ENCODE assay signal across 8 cellular contexts in the genomic region with DNA sequence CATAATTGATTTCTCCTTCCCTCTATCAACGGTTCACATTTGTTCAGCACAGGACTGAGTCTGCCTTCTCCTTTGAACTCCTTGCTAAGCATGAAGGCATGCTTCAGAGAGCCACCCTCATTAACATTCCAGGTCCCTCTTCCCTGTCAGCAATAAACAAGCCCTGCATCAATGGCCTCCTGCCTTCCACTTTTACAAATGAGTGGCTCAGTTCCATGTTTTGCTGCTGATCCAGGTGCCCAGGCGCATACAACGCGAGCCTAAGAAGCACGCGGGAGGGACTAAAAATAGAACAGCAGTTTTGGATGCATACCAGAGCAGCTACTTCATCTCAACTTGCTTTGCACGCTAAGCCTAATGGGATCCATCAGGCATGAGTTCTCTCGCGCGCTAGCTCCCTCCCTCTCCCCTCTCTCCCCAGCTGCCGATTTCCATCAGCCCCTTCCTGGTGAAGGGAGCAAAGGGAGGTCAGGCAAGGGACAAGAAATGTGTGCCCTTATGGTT. TPM values are rescaled to one million over a fixed set of nuclear protein-coding genes. Genes with fewer than 3 reads are reported as not detected.
DNase-seq lines count a peak whose midpoint lies in the region; ATAC-seq and TF ChIP-seq lines count a peak whose summit lies in the region.

No MANE protein-coding gene starts in this region.

- ATAC-seq in left ventricle myocardium superior, result peak; percentile 95
- no peak for ATAC-seq in activated CD8-positive, alpha-beta memory T cell treated with anti-CD3 and anti-CD28 coated beads, Interleukin-2, amount 10 ng/mL, durations not matched to agents 7 days and 5 days

- no peaks in the 10 kb centered on the region for H3K27me3 Mint-ChIP-seq in activated CD8-positive, alpha-beta memory T cell treated with anti-CD3 and anti-CD28 coated beads, Interleukin-2, amount 10 ng/mL, durations not matched to agents 7 days and 5 days

- TF ChIP-seq RAD21 in Ishikawa (IDR thresholded peaks at IDR 0.05; ENCODE audit: low read depth), result no peak

- H3K27me3 ChIP-seq in ACC112 (ENCODE audit: insufficient read depth, low read length), result no peaks in the 10 kb centered on the region
- H3K27me3 ChIP-seq in adrenal gland, result no peaks in the 10 kb centered on the region

- intact Hi-C loops in adrenal gland (cut with DNase I), result no loop called here
- intact Hi-C loops in left ventricle myocardium superior (cut with micrococcal nuclease), result no loop called here

- no peaks in the 10 kb centered on the region for H3K79me2 ChIP-seq in ACC112 (ENCODE audit: control insufficient read depth, insufficient read depth, low read length, unreplicated experiment)

- peak overlapping the region; percentile 78 for H2AFZ ChIP-seq in ACC112 (ENCODE audit: low read length, unreplicated experiment)

- H3K9me3 Mint-ChIP-seq in activated CD8-positive, alpha-beta memory T cell treated with anti-CD3 and anti-CD28 coated beads, Interleukin-2, amount 10 ng/mL, durations not matched to agents 7 days and 5 days (ENCODE audit: low read depth), result no peaks in the 10 kb centered on the region

- no peak overlapping the region for H3K27ac Mint-ChIP-seq in activated CD8-positive, alpha-beta memory T cell treated with anti-CD3 and anti-CD28 coated beads, Interleukin-2, amount 10 ng/mL, durations not matched to agents 7 days and 5 days

- DNase-seq in adrenal gland (peak; percentile 57 to 89 (median 84)), left ventricle myocardium superior (peak; percentile 70), pulmonary artery endothelial cell (ENCODE audit: low read depth, low spot score) (peak; percentile 70), MV-4-11 (lab: John Stamatoyannopoulos, UW) (no peak)
- DNase-seq in effector CD8-positive, alpha-beta T cell (lab: John Stamatoyannopoulos, UW), result no peak
- no peak for DNase-seq in activated CD8-positive, alpha-beta memory T cell treated with anti-CD3 and anti-CD28 coated beads, Interleukin-2, amount 10 ng/mL, durations not matched to agents 7 days and 5 days

- H3K27ac ChIP-seq in ACC112 (ENCODE audit: low read depth, low read length) (peak overlapping the region; percentile 59), adrenal gland (peak overlapping the region in 4 of 5 donors; percentile 75 to 88 (median 80))

- H3K9me3 ChIP-seq in adrenal gland (replicated peaks in 1 of 3), result no peaks in the 10 kb centered on the region

- TF ChIP-seq EP300 in Ishikawa (IDR thresholded peaks at IDR 0.05; ENCODE audit: borderline replicate concordance), result peak; percentile 71

- H3K4me1 ChIP-seq in ACC112 (ENCODE audit: control insufficient read depth, insufficient read depth, low read length, unreplicated experiment), result peaks cover 39% of the 10 kb centered on the region
- H3K4me1 ChIP-seq in adrenal gland (replicated peaks in 1 of 2), result peaks cover 19 to 28% of the 10 kb centered on the region in 2 donors

- H3K36me3 Mint-ChIP-seq in activated CD8-positive, alpha-beta memory T cell treated with anti-CD3 and anti-CD28 coated beads, Interleukin-2, amount 10 ng/mL, durations not matched to agents 7 days and 5 days, result no peaks in the 10 kb centered on the region

- H3K4me3 ChIP-seq in ACC112 (ENCODE audit: low read depth, low read length), result peak overlapping the region; percentile 26; the same call in 1 of the 2 replicates
- peak overlapping the region in 1 of 4 donors; percentile 22 for H3K4me3 ChIP-seq in adrenal gland

- CTCF ChIA-PET in activated CD8-positive, alpha-beta memory T cell treated with anti-CD3 and anti-CD28 coated beads, Interleukin-2, amount 10 ng/mL, durations not matched to agents 7 days and 5 days (lab: Charles Lee), result interaction anchor here (1.1 kb wide), 1 partner anchor 74 kb away, joined by 4 read pairs; no protein-coding TSS in a partner anchor

- H3K36me3 ChIP-seq in ACC112 (ENCODE audit: insufficient read depth, low read length) (no peaks in the 10 kb centered on the region), adrenal gland (replicated peaks in 1 of 2) (no peaks in the 10 kb centered on the region)

- TF ChIP-seq POLR2A in adrenal gland (IDR thresholded peaks at IDR 0.05), result peak in 1 of 2 donors; percentile 63

- no peak for TF ChIP-seq CTCF in adrenal gland (IDR thresholded peaks at IDR 0.05)

- 10 to 19% (median 12%) methylated on average over 11 of the region's 11 CpGs for WGBS in adrenal gland, 4 donors

- no peak overlapping the region for H3K4me3 Mint-ChIP-seq in activated CD8-positive, alpha-beta memory T cell treated with anti-CD3 and anti-CD28 coated beads, Interleukin-2, amount 10 ng/mL, durations not matched to agents 7 days and 5 days

- no peaks in the 10 kb centered on the region for H3K4me1 Mint-ChIP-seq in activated CD8-positive, alpha-beta memory T cell treated with anti-CD3 and anti-CD28 coated beads, Interleukin-2, amount 10 ng/mL, durations not matched to agents 7 days and 5 days

TF ChIP-seq in Ishikawa, 13 proteins besides CTCF, POLR2A, EP300 and RAD21:
- no peak for TF ChIP-seq ZBTB7A (IDR thresholded peaks at IDR 0.05; ENCODE audit: low read depth)
- TF ChIP-seq TCF12 (IDR thresholded peaks at IDR 0.05; ENCODE audit: low read depth), result peak; percentile 75
- TF ChIP-seq CREB1 (IDR thresholded peaks at IDR 0.05; ENCODE audit: low read depth), result no peak
- TF ChIP-seq YY1 (IDR thresholded peaks at IDR 0.05; ENCODE audit: low read depth), result peak; percentile 53; the same call in 1 of the 2 replicates
- TF ChIP-seq FOXM1 (IDR thresholded peaks at IDR 0.05; ENCODE audit: borderline replicate concordance, low read depth), result 0 out of 2 replicates have a peak, but pooled peaks have one; percentile 25
- TF ChIP-seq, protein P1, sequence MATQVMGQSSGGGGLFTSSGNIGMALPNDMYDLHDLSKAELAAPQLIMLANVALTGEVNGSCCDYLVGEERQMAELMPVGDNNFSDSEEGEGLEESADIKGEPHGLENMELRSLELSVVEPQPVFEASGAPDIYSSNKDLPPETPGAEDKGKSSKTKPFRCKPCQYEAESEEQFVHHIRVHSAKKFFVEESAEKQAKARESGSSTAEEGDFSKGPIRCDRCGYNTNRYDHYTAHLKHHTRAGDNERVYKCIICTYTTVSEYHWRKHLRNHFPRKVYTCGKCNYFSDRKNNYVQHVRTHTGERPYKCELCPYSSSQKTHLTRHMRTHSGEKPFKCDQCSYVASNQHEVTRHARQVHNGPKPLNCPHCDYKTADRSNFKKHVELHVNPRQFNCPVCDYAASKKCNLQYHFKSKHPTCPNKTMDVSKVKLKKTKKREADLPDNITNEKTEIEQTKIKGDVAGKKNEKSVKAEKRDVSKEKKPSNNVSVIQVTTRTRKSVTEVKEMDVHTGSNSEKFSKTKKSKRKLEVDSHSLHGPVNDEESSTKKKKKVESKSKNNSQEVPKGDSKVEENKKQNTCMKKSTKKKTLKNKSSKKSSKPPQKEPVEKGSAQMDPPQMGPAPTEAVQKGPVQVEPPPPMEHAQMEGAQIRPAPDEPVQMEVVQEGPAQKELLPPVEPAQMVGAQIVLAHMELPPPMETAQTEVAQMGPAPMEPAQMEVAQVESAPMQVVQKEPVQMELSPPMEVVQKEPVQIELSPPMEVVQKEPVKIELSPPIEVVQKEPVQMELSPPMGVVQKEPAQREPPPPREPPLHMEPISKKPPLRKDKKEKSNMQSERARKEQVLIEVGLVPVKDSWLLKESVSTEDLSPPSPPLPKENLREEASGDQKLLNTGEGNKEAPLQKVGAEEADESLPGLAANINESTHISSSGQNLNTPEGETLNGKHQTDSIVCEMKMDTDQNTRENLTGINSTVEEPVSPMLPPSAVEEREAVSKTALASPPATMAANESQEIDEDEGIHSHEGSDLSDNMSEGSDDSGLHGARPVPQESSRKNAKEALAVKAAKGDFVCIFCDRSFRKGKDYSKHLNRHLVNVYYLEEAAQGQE (IDR thresholded peaks at IDR 0.05; ENCODE audit: low read depth), result no peak
- TF ChIP-seq NFIC (IDR thresholded peaks at IDR 0.05), result peak; percentile 78
- TF ChIP-seq, protein P2, sequence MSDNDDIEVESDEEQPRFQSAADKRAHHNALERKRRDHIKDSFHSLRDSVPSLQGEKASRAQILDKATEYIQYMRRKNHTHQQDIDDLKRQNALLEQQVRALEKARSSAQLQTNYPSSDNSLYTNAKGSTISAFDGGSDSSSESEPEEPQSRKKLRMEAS (IDR thresholded peaks at IDR 0.05), result peak; percentile 87
- peak; percentile 86 for TF ChIP-seq TEAD4 (IDR thresholded peaks at IDR 0.05)
- TF ChIP-seq, protein P3, sequence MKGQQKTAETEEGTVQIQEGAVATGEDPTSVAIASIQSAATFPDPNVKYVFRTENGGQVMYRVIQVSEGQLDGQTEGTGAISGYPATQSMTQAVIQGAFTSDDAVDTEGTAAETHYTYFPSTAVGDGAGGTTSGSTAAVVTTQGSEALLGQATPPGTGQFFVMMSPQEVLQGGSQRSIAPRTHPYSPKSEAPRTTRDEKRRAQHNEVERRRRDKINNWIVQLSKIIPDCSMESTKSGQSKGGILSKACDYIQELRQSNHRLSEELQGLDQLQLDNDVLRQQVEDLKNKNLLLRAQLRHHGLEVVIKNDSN (IDR thresholded peaks at IDR 0.05), result no peak

RNA-seq across cellular contexts. Expression of a gene that starts 53.4 kb away (rescaled TPM):
- 10 to 100 TPM; 35.7 to 53.7 (median 46.2) TPM for total RNA-seq in adrenal gland
- 10 to 100 TPM; 32.9 to 70.8 (median 56.9) TPM for polyA plus RNA-seq in adrenal gland
- total RNA-seq in left ventricle myocardium superior, result 9.7 TPM
- 9.5 and 9.8 TPM in 2 replicates for total RNA-seq in pulmonary artery endothelial cell
- total RNA-seq in activated CD8-positive, alpha-beta memory T cell treated with anti-CD3 and anti-CD28 coated beads, Interleukin-2, amount 10 ng/mL, durations not matched to agents 7 days and 5 days, result 10 to 100 TPM; 14.8 to 15.5 TPM

Comparison
In these comparisons a context has a peak if more than half of its experiments do, and no peak if none do; other contexts are left out.
1. DNase-seq: peak in adrenal gland (7 of 7), left ventricle myocardium superior (single experiment) and pulmonary artery endothelial cell (single experiment); none in effector CD8-positive, alpha-beta T cell (single experiment), MV-4-11 (single experiment) and activated CD8-positive, alpha-beta memory T cell treated with anti-CD3 and anti-CD28 coated beads, Interleukin-2, amount 10 ng/mL, durations not matched to agents 7 days and 5 days (single experiment).